1 cellular context compared by ENCODE assay signal in genomic region chr3:66386925-66387650, GRCh38.
TF ChIP-seq lines count a peak whose summit lies in the region.

No MANE protein-coding gene starts in this region.

TF ChIP-seq in GM23338, 12 proteins besides CTCF, POLR2A, EP300 and RAD21 (continued from another document):
- TF ChIP-seq REST (IDR thresholded peaks at IDR 0.05; ENCODE audit: unreplicated experiment), result no peak
- no peak for TF ChIP-seq EZH2 (IDR thresholded peaks at IDR 0.05; ENCODE audit: low read depth, unreplicated experiment)
- no peak for TF ChIP-seq ETS1 (IDR thresholded peaks at IDR 0.05)
- TF ChIP-seq NANOG (IDR thresholded peaks at IDR 0.05; ENCODE audit: borderline replicate concordance), result no peak
- TF ChIP-seq JUNB (IDR thresholded peaks at IDR 0.05; ENCODE audit: unreplicated experiment), result no peak
- no peak for TF ChIP-seq ZNF331 (CRISPR knock-in tag; IDR thresholded peaks at IDR 0.05; ENCODE audit: low read depth)
- no peak for TF ChIP-seq POLR2AphosphoS5 (IDR thresholded peaks at IDR 0.05; ENCODE audit: low read depth)
- TF ChIP-seq EZH2phosphoT487 (IDR thresholded peaks at IDR 0.05; ENCODE audit: unreplicated experiment), result no peak
- no peak for TF ChIP-seq CREB1 (CRISPR knock-in tag; IDR thresholded peaks at IDR 0.05; ENCODE audit: low read depth)
- no peak for TF ChIP-seq STAT1 (IDR thresholded peaks at IDR 0.05; ENCODE audit: unreplicated experiment)
- TF ChIP-seq ZNF114 (CRISPR knock-in tag; IDR thresholded peaks at IDR 0.05), result no peak
